1 cellular context compared by ENCODE assay signal in genomic region chr16:47036201-47036600, GRCh38.
TF ChIP-seq lines count a peak whose summit lies in the region.

No MANE protein-coding gene starts in this region.

TF ChIP-seq in WTC11, 78 proteins besides CTCF, POLR2A, EP300 and RAD21 (continued from another document):
- TF ChIP-seq CREM (CRISPR knock-in tag; IDR thresholded peaks at IDR 0.05) = no peak
- no peak for TF ChIP-seq ZNF671 (CRISPR knock-in tag; IDR thresholded peaks at IDR 0.05)
- no peak for TF ChIP-seq MLX (CRISPR knock-in tag; IDR thresholded peaks at IDR 0.05)
- TF ChIP-seq ZNF138 (CRISPR knock-in tag; conservative IDR thresholded peaks at IDR 0.05) = no peak
- TF ChIP-seq AFF4 (CRISPR knock-in tag; IDR thresholded peaks at IDR 0.05; ENCODE audit: borderline replicate concordance) = no peak
